28 cellular contexts compared by ENCODE assay signal in the genomic region with DNA sequence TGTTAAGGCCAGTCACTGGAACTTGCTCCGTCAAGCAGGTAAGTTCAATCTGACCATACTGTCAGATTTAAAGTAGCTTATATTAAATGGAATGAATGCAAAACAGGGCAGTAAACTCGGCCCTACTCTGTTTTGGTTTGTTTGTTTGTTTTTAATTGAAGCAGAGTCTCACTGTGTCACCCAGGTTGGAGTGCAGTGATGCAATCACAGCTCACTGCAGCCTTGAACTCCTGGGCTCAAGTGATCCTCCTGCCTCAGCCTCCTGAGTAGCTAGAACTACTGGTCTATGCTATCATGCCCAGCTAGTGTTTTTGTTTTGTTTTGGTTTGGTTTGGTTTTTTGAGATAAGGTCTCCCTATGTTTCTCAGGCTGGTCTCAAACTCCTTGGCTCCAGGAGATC.
"Had no signal": no experiment of that assay in that cellular context is flagged by ENCODE, and none has a peak within 500 bp of the region (broad histone marks: within the 10 kb centered on the region; RNA-seq: fewer than 3 reads in every experiment).

No MANE protein-coding gene starts in this region.

- H3K27ac ChIP-seq: colonic mucosa, coronary artery, dorsolateral prefrontal cortex, epithelial cell of prostate, esophagus muscularis mucosa, esophagus squamous epithelium, foreskin keratinocyte, gastrocnemius medialis, gastroesophageal sphincter, heart left ventricle, heart right ventricle had no signal

- H3K4me1 ChIP-seq: colonic mucosa, esophagus squamous epithelium, foreskin keratinocyte, gastroesophageal sphincter had no signal

- H3K4me3 ChIP-seq: colonic mucosa, coronary artery, dorsolateral prefrontal cortex, esophagus muscularis mucosa, esophagus squamous epithelium, gastrocnemius medialis, gastroesophageal sphincter, heart left ventricle, heart right ventricle had no signal

- FAIRE-seq: colon, endometrium, endothelial cell of umbilical vein, frontal cortex had no signal

- H3K9me3 ChIP-seq: colonic mucosa, esophagus muscularis mucosa, esophagus squamous epithelium, gastrocnemius medialis, gastroesophageal sphincter, heart left ventricle, heart right ventricle had no signal

- ATAC-seq: effector memory CD8-positive, alpha-beta T cell; esophagus mucosa; foreskin keratinocyte; gastrocnemius medialis; gastroesophageal sphincter; heart left ventricle; heart right ventricle had no signal

- H3K36me3 ChIP-seq: colonic mucosa, esophagus muscularis mucosa, esophagus squamous epithelium, gastrocnemius medialis, gastroesophageal sphincter, heart left ventricle, heart right ventricle had no signal

- H3K27me3 ChIP-seq: colonic mucosa, dorsolateral prefrontal cortex, esophagus muscularis mucosa, esophagus squamous epithelium, foreskin keratinocyte, gastrocnemius medialis, gastroesophageal sphincter, heart left ventricle, heart right ventricle had no signal

- DNase-seq: colonic mucosa; cortex of kidney; dermis blood vessel endothelial cell; dorsolateral prefrontal cortex; effector CD4-positive, alpha-beta T cell; effector CD8-positive, alpha-beta T cell; effector memory CD4-positive, alpha-beta T cell; effector memory CD8-positive, alpha-beta T cell; endodermal cell; erythroblast; esophagus squamous epithelium; foreskin fibroblast; foreskin keratinocyte; foreskin melanocyte; gastrocnemius medialis; glutamatergic neuron; head of caudate nucleus; heart left ventricle; heart right ventricle had no signal
